In genomic region chr2:136117909-136118818, GRCh38 we compare ENCODE assay signal across 8 cellular contexts. TPM values are rescaled to one million over a fixed set of nuclear protein-coding genes. Genes with fewer than 3 reads are reported as not detected.
DNase-seq lines count a peak whose midpoint lies in the region; ATAC-seq and FAIRE-seq lines count a peak whose summit lies in the region.

Gene CXCR4, minus strand, starts transcription at chr2:136118149. Its CDS starts 89 bp downstream, at chr2:136118060.

- no peaks in the 10 kb centered on the region for H3K27me3 ChIP-seq in CD4-positive, alpha-beta memory T cell (ENCODE audit: insufficient read depth, low read length)

- H3K27ac ChIP-seq in CD4-positive, alpha-beta memory T cell (ENCODE audit: low read depth, low read length), result peak within 1 kb of the TSS; percentile 94
- peak within 1 kb of the TSS; percentile 41 to 93 (median 77) for H3K27ac ChIP-seq in skin epidermis

- intact Hi-C loops in CD4-positive, alpha-beta memory T cell (cut with micrococcal nuclease), result loop anchor here (1.0 to 5.0 kb wide), 6 partner anchors 18 to 1066 kb away; partner anchors contain the start of gene RAB3GAP1

- H3K36me3 ChIP-seq in CD4-positive, alpha-beta memory T cell (ENCODE audit: insufficient read depth, low read length), result peaks cover 28% of the 10 kb centered on the region

- H3K4me1 Mint-ChIP-seq in CD4-positive, alpha-beta memory T cell, result peaks cover 38 to 95% (median 55%) of the 10 kb centered on the region in 4 donors

- H3K9me3 Mint-ChIP-seq in CD4-positive, alpha-beta memory T cell, result peaks cover 0 to 9% (median 3%) of the 10 kb centered on the region in 8 donors

- POLR2A ChIA-PET in CD4-positive, alpha-beta memory T cell (lab: Charles Lee; ENCODE audit: partially characterized antibody), result interaction anchor here (0.8 to 4.6 kb wide), 34 partner anchors 15 to 266 kb away, joined by 3 to 599 read pairs (median 5); partner anchors contain the start of genes DARS1 and MCM6

- H3K27me3 Mint-ChIP-seq in CD4-positive, alpha-beta memory T cell, result no peaks in the 10 kb centered on the region

- no peaks in the 10 kb centered on the region for H3K9me3 ChIP-seq in CD4-positive, alpha-beta memory T cell (ENCODE audit: control insufficient read depth in 1 of 2, low read length in 2 of 2)
- H3K9me3 ChIP-seq in iPS-18c (ENCODE audit: control insufficient read depth, insufficient read depth, low read length), result no peaks in the 10 kb centered on the region

- peak; percentile 19 for ATAC-seq in GM21529 (IDR thresholded peaks at IDR 0.05; ENCODE audit: unreplicated experiment)

- no peak for FAIRE-seq in RCC 7860 (lab: Jason Lieb, UNC)

- DNase-seq in CD4-positive, alpha-beta memory T cell, result peak; percentile 85 to 96 (median 90)
- DNase-seq in NCI-H1105 (lab: John Stamatoyannopoulos, UW) (peak; percentile 80), T-helper 2 cell (peak; percentile 74 to 87 (median 85)), astrocyte of the hippocampus (ENCODE audit: low read depth, low spot score) (peak; percentile 76), RCC 7860 (ENCODE audit: low spot score) (no peak)

- H3K4me3 ChIP-seq in CD4-positive, alpha-beta memory T cell (ENCODE audit: low read length in 2 of 2), result peak within 1 kb of the TSS; percentile 65 to 95
- H3K4me3 ChIP-seq in iPS-18c (ENCODE audit: insufficient read depth, low read depth, low read length) (peak within 1 kb of the TSS; percentile 60), skin epidermis (peak within 1 kb of the TSS; percentile 46 to 69 (median 59))

- H3K27ac Mint-ChIP-seq in CD4-positive, alpha-beta memory T cell, result peak within 1 kb of the TSS; percentile 99 to 100 (median 99)

- H3K4me3 Mint-ChIP-seq in CD4-positive, alpha-beta memory T cell, result peak within 1 kb of the TSS; percentile 98 to 100 (median 99)

- CTCF ChIA-PET in CD4-positive, alpha-beta memory T cell (lab: Charles Lee; ENCODE audit: partially characterized antibody), result interaction anchor here (1.0 to 2.7 kb wide), 8 partner anchors 12 to 262 kb away, joined by 3 to 24 read pairs (median 4); no protein-coding TSS in a partner anchor

- peaks cover 29 to 55% of the 10 kb centered on the region in 2 donors for H3K36me3 Mint-ChIP-seq in CD4-positive, alpha-beta memory T cell

- H3K4me1 ChIP-seq in CD4-positive, alpha-beta memory T cell (ENCODE audit: insufficient read depth, low read length), result peaks cover 44% of the 10 kb centered on the region

RNA-seq across cellular contexts. Expression of gene CXCR4, which starts in this region (rescaled TPM):
- 100 to 1,000 TPM; 306 to 308 TPM for total RNA-seq in CD4-positive, alpha-beta memory T cell
- polyA plus RNA-seq in CD4-positive, alpha-beta memory T cell, result 1,000 to 10,000 TPM in 1 of 2 donors, 100 to 1,000 TPM in 1; 368 to 1,556 TPM
